Comparison of ENCODE assay signal across 23 cellular contexts in the genomic region with DNA sequence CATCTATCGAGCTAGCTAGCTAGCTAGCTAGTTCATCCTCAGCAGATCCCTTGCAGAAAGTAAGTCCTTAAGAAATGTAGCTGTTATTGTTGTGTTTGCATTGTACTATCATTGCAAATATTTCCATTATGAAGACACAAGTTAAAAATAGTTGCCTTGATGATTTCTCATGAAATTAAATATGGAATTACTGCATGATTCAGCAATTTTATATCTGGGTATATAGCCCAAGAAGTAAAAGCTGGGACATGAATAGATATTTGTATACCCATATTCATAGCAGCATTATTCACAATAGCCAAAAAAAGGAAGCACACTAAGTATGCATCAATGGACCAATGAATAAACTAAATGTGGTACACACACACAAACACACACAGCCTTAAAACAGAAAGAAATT. TPM values are rescaled to one million over a fixed set of nuclear protein-coding genes. Genes with fewer than 3 reads are reported as not detected.
"Had no signal": no experiment of that assay in that cellular context is flagged by ENCODE, and none has a peak within 500 bp of the region (broad histone marks: within the 10 kb centered on the region; RNA-seq: fewer than 3 reads in every experiment).

No MANE protein-coding gene starts in this region.

- H3K4me3 ChIP-seq: body of pancreas had no signal

- H3K36me3 Mint-ChIP-seq: activated CD8-positive, alpha-beta memory T cell treated with anti-CD3 and anti-CD28 coated beads, Interleukin-2, amount 10 ng/mL, durations not matched to agents 7 days and 5 days; activated naive CD4-positive, alpha-beta T cell treated with anti-CD3 and anti-CD28 coated beads, Interleukin-2, amount 10 ng/mL, durations not matched to agents 7 days and 5 days; T-cell had no signal

- H3K9me3 Mint-ChIP-seq: activated CD4-positive, alpha-beta T cell treated with anti-CD3 and anti-CD28 coated beads, Interleukin-2, amount 10 ng/mL, durations not matched to agents 7 days and 5 days; activated CD8-positive, alpha-beta T cell treated with anti-CD3 and anti-CD28 coated beads for 36 hours; activated naive CD4-positive, alpha-beta T cell treated with anti-CD3 and anti-CD28 coated beads, Interleukin-2, amount 10 ng/mL, durations not matched to agents 7 days and 5 days; stimulated activated naive CD8-positive, alpha-beta T cell treated with anti-CD3 and anti-CD28 coated beads, Interleukin-15, Interleukin-2, amounts not matched to agents 100 ng/mL and 50 ng/mL, for 24 hours; T-cell; T-helper 2 cell treated with Interferon-gamma antibody and Interleukin-4, amounts not matched to agents 5 μg/mL and 100 μg/mL, for 36 hours had no signal

- H3K9me3 ChIP-seq: body of pancreas, esophagus muscularis mucosa, heart left ventricle, tibial artery had no signal

- H3K27me3 ChIP-seq: body of pancreas, esophagus muscularis mucosa, heart left ventricle, tibial artery had no signal

- H3K27me3 Mint-ChIP-seq: stimulated activated naive CD8-positive, alpha-beta T cell treated with anti-CD3 and anti-CD28 coated beads, Interleukin-15, Interleukin-2, amounts not matched to agents 100 ng/mL and 50 ng/mL, for 24 hours; T-cell had no signal

- H3K36me3 ChIP-seq: esophagus muscularis mucosa, heart left ventricle, tibial artery had no signal

- ATAC-seq: activated CD4-positive, CD25-positive, alpha-beta regulatory T cell treated with anti-CD3 and anti-CD28 coated beads, Interleukin-2, amount 50 U/mL, for 24 hours; activated CD8-positive, alpha-beta memory T cell treated with anti-CD3 and anti-CD28 coated beads, Interleukin-2, amount 10 ng/mL, durations not matched to agents 7 days and 5 days; activated CD8-positive, alpha-beta T cell treated with anti-CD3 and anti-CD28 coated beads for 36 hours; T-cell had no signal

- H3K27ac Mint-ChIP-seq: activated CD4-positive, alpha-beta T cell treated with anti-CD3 and anti-CD28 coated beads, Interleukin-2, amount 10 ng/mL, durations not matched to agents 7 days and 5 days; activated CD8-positive, alpha-beta memory T cell treated with anti-CD3 and anti-CD28 coated beads, Interleukin-2, amount 10 ng/mL, durations not matched to agents 7 days and 5 days; activated CD8-positive, alpha-beta T cell treated with anti-CD3 and anti-CD28 coated beads for 36 hours; activated naive CD4-positive, alpha-beta T cell treated with anti-CD3 and anti-CD28 coated beads, Interleukin-2, amount 10 ng/mL, durations not matched to agents 7 days and 5 days; nephron progenitor cell; stimulated activated naive CD8-positive, alpha-beta T cell treated with anti-CD3 and anti-CD28 coated beads, Interleukin-15, Interleukin-2, amounts not matched to agents 100 ng/mL and 50 ng/mL, for 24 hours; T-cell; T-helper 2 cell treated with Interferon-gamma antibody and Interleukin-4, amounts not matched to agents 5 μg/mL and 100 μg/mL, for 36 hours had no signal

- H3K4me1 Mint-ChIP-seq: activated CD4-positive, alpha-beta T cell treated with anti-CD3 and anti-CD28 coated beads, Interleukin-2, amount 10 ng/mL, durations not matched to agents 7 days and 5 days; activated CD8-positive, alpha-beta memory T cell treated with anti-CD3 and anti-CD28 coated beads, Interleukin-2, amount 10 ng/mL, durations not matched to agents 7 days and 5 days; activated naive CD4-positive, alpha-beta T cell treated with anti-CD3 and anti-CD28 coated beads, Interleukin-2, amount 10 ng/mL, durations not matched to agents 7 days and 5 days; nephron progenitor cell; T-cell had no signal

- H3K27ac ChIP-seq: VCaP had no signal

- DNase-seq: activated CD4-positive, alpha-beta T cell treated with anti-CD3 and anti-CD28 coated beads, Interleukin-2, amount 10 ng/mL, durations not matched to agents 7 days and 5 days; activated CD8-positive, alpha-beta memory T cell treated with anti-CD3 and anti-CD28 coated beads, Interleukin-2, amount 10 ng/mL, durations not matched to agents 7 days and 5 days; activated CD8-positive, alpha-beta T cell treated with anti-CD3 and anti-CD28 coated beads for 36 hours; activated effector memory CD4-positive, alpha-beta T cell treated with anti-CD3 and anti-CD28 coated beads, Interleukin-2, amount 50 U/mL, for 16 hours; activated naive CD4-positive, alpha-beta T cell treated with anti-CD3 and anti-CD28 coated beads, Interleukin-2, amount 10 ng/mL, durations not matched to agents 7 days and 5 days; activated T-cell treated with anti-CD3 and anti-CD28 coated beads for 4 hours; dermis blood vessel endothelial cell; effector memory CD4-positive, alpha-beta T cell; left cardiac atrium; nephron progenitor cell; stimulated activated CD4-positive, alpha-beta T cell treated with anti-CD3 and anti-CD28 coated beads, Interleukin-4, amount 100 ng/mL, for 24 hours; T-cell had no signal

- H3K4me3 Mint-ChIP-seq: activated CD4-positive, alpha-beta T cell treated with anti-CD3 and anti-CD28 coated beads, Interleukin-2, amount 10 ng/mL, durations not matched to agents 7 days and 5 days; activated CD8-positive, alpha-beta memory T cell treated with anti-CD3 and anti-CD28 coated beads, Interleukin-2, amount 10 ng/mL, durations not matched to agents 7 days and 5 days; activated CD8-positive, alpha-beta T cell treated with anti-CD3 and anti-CD28 coated beads for 36 hours; activated naive CD4-positive, alpha-beta T cell treated with anti-CD3 and anti-CD28 coated beads, Interleukin-2, amount 10 ng/mL, durations not matched to agents 7 days and 5 days; nephron progenitor cell; stimulated activated naive CD8-positive, alpha-beta T cell treated with anti-CD3 and anti-CD28 coated beads, Interleukin-15, Interleukin-2, amounts not matched to agents 100 ng/mL and 50 ng/mL, for 24 hours; T-cell; T-helper 2 cell treated with Interferon-gamma antibody and Interleukin-4, amounts not matched to agents 5 μg/mL and 100 μg/mL, for 36 hours had no signal

RNA-seq across cellular contexts. Expression of a gene that starts 6.9 kb away (rescaled TPM):
- total RNA-seq: activated CD4-positive, alpha-beta T cell treated with anti-CD3 and anti-CD28 coated beads, Interleukin-2, amount 10 ng/mL, durations not matched to agents 7 days and 5 days; body of pancreas; dermis blood vessel endothelial cell; esophagus muscularis mucosa; heart left ventricle; left cardiac atrium; liver; myocyte; T-cell; ureter had no signal
- polyA plus RNA-seq: heart left ventricle, liver had no signal
